ENCODE assay signal across 8 cellular contexts in the genomic region with DNA sequence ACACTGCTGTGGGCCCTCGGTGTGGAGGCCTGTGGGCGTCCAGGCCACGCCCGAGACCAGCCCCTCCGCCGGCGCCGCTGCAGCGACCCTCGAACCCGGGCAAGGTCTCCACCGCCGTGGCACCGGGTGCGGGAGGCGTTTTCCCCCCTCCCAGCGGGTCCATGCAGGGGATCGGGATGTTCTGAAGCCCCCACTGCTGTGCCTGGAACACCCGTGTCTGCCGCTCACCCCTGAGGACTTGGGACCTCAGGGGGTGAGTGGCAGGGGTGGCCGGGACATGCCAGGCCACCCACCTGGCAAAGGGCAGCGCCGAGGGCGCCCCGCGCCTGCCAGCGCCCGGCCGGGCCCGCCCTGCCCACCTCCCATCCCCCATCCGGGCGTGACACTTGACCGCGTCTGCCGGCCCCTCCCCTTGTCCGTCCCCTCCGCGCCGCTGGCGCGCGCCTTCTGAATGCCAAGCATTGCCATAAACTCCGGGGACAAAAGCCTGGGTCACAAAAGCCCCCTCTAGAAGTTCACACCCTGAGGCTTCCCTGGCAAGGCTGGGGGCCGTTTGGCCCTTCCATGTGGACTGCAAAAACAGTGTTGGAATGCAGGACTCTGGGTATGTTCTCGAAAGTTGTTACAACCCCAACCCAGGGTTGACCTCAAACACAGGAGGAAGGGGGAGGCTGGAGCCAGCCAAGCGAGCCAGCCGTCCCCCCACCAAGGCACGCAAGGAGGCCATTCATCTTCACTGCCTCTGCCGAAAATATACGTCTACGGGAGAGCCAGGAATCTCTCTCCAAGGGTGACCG. TPM values are rescaled to one million over a fixed set of nuclear protein-coding genes. Genes with fewer than 3 reads are reported as not detected.
DNase-seq lines count a peak whose midpoint lies in the region; ATAC-seq and TF ChIP-seq lines count a peak whose summit lies in the region.

No MANE protein-coding gene starts in this region.

- H3K4me3 Mint-ChIP-seq in neural crest cell: peak overlapping the region; percentile 81

- H3K36me3 Mint-ChIP-seq in neural crest cell (ENCODE audit: low read depth): no peaks in the 10 kb centered on the region

- peak overlapping the region; percentile 43 for H3K27ac Mint-ChIP-seq in neural crest cell (ENCODE audit: unreplicated experiment)

- DNase-seq in COLO668 (lab: John Stamatoyannopoulos, UW; ENCODE audit: unreplicated experiment) (peak; percentile 37), LoVo (ENCODE audit: low spot score) (peak; percentile 21), activated T-cell treated with anti-CD3 and anti-CD28 coated beads for 48 hours (ENCODE audit: low read depth) (peak; percentile 25), foreskin melanocyte (peak; percentile 21), neural crest cell (ENCODE audit: low read depth, low spot score) (peak; percentile 51), SIG-M5 (lab: John Stamatoyannopoulos, UW) (no peak)

- H3K9me3 Mint-ChIP-seq in neural crest cell: no peaks in the 10 kb centered on the region

- H3K27me3 Mint-ChIP-seq in neural crest cell (ENCODE audit: low read depth): peaks cover 11% of the 10 kb centered on the region

- H3K4me1 Mint-ChIP-seq in neural crest cell: peaks cover 57% of the 10 kb centered on the region

- TF ChIP-seq CTCF in neural crest cell (conservative IDR thresholded peaks at IDR 0.05): no peak

- ATAC-seq in GM19455 (IDR thresholded peaks at IDR 0.05; ENCODE audit: unreplicated experiment) (peak; percentile 27), GM19397 (IDR thresholded peaks at IDR 0.05; ENCODE audit: unreplicated experiment) (no peak)

RNA-seq across cellular contexts. Expression of a gene that starts 0.8 kb away (rescaled TPM):
- total RNA-seq in neural crest cell: 2.3 TPM in 2 replicates
